In genomic region chr3:52384009-52384761, GRCh38 we compare ENCODE assay signal across 23 cellular contexts.
"Had no signal": no experiment of that assay in that cellular context is flagged by ENCODE, and none has a peak within 500 bp of the region (broad histone marks: within the 10 kb centered on the region; RNA-seq: fewer than 3 reads in every experiment).

No MANE protein-coding gene starts in this region.

- H3K9me3 ChIP-seq: esophagus muscularis mucosa, heart right ventricle, left lung, lower lobe of right lung, spleen, transverse colon had no signal

- FAIRE-seq: bronchial epithelial cell, islet of Langerhans had no signal

- H3K27ac ChIP-seq: esophagus muscularis mucosa, foreskin keratinocyte, heart right ventricle, left lung, lower lobe of right lung, spleen, transverse colon had no signal

- H3K27me3 ChIP-seq: esophagus muscularis mucosa, heart right ventricle, left lung, spleen, transverse colon had no signal

- H3K36me3 ChIP-seq: lower lobe of right lung, transverse colon had no signal

- H3K4me3 ChIP-seq: esophagus muscularis mucosa, heart right ventricle, left lung, lower lobe of right lung, spleen, transverse colon had no signal

- ATAC-seq: heart right ventricle; left lung; lower lobe of right lung; natural killer cell treated with Interleukin-12 subunit alpha and Interleukin-12 subunit beta and Interleukin-15 and Interleukin-18, amount 100 ng/mL, for 72 hours; right cardiac atrium had no signal

- H3K4me1 ChIP-seq: esophagus muscularis mucosa, foreskin keratinocyte, heart right ventricle, left lung, lower lobe of right lung, transverse colon had no signal

- DNase-seq: activated CD4-positive, alpha-beta memory T cell treated with anti-CD3 and anti-CD28 coated beads, Interleukin-2, amount 10 ng/mL, durations not matched to agents 7 days and 5 days; activated CD4-positive, alpha-beta T cell treated with anti-CD3 and anti-CD28 coated beads for 1 hour; activated CD4-positive, alpha-beta T cell treated with anti-CD3 and anti-CD28 coated beads, Interleukin-2, amount 10 ng/mL, durations not matched to agents 7 days and 5 days; activated CD8-positive, alpha-beta memory T cell treated with anti-CD3 and anti-CD28 coated beads, Interleukin-2, amount 50 U/mL, for 48 hours; activated naive CD4-positive, alpha-beta T cell; activated T-cell treated with anti-CD3 and anti-CD28 coated beads, Interleukin-2, amount 50 U/mL, for 24 hours; dermis blood vessel endothelial cell; effector CD4-positive, alpha-beta T cell; foreskin keratinocyte; heart right ventricle; left lung; lower lobe of right lung; mesenchymal stem cell; posterior cingulate gyrus; right cardiac atrium; spleen; stimulated activated naive CD4-positive, alpha-beta T cell; T1000; transverse colon had no signal
